33 cellular contexts compared by ENCODE assay signal in the genomic region with DNA sequence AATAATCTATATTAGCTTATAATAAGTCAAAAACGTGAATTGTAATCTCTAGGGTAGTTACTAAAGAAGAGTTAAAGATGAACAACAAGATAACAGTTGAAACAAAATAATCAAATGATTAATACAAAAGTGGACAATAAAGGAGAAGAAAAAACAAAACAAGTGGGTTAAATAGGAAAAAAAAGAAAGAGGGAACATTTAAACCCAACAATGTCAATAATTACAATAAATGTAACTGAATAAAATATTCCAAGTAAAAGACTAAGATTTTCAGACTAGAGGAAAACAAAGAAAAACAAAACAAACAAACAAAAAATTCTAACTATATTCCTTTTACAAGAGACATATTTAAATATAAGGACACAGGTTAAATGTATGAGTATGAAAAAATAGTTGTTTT.
"Had no signal": no experiment of that assay in that cellular context is flagged by ENCODE, and none has a peak within 500 bp of the region (broad histone marks: within the 10 kb centered on the region; RNA-seq: fewer than 3 reads in every experiment).

No MANE protein-coding gene starts in this region.

- H3K27me3 ChIP-seq: ascending aorta, breast epithelium, cardiac muscle cell, dorsolateral prefrontal cortex, esophagus squamous epithelium, heart left ventricle had no signal

- H3K36me3 ChIP-seq: ascending aorta, breast epithelium, cardiac muscle cell, esophagus squamous epithelium, heart left ventricle had no signal

- H3K9me3 Mint-ChIP-seq: activated naive CD4-positive, alpha-beta T cell treated with anti-CD3 and anti-CD28 coated beads, Interleukin-2, amount 50 U/mL, for 24 hours had no signal

- H3K4me3 ChIP-seq: ascending aorta, breast epithelium, cardiac muscle cell, coronary artery, dorsolateral prefrontal cortex, esophagus squamous epithelium, heart left ventricle had no signal

- H3K4me1 ChIP-seq: ascending aorta, breast epithelium, esophagus squamous epithelium had no signal

- H3K27ac Mint-ChIP-seq: activated CD4-positive, alpha-beta memory T cell treated with anti-CD3 and anti-CD28 coated beads, Interleukin-2, amount 10 ng/mL, durations not matched to agents 7 days and 5 days; activated CD4-positive, alpha-beta T cell treated with anti-CD3 and anti-CD28 coated beads, Interleukin-2, amount 10 ng/mL, durations not matched to agents 7 days and 5 days; activated naive CD4-positive, alpha-beta T cell treated with anti-CD3 and anti-CD28 coated beads for 36 hours; activated naive CD4-positive, alpha-beta T cell treated with anti-CD3 and anti-CD28 coated beads, Interleukin-2, amount 50 U/mL, for 24 hours; activated naive CD8-positive, alpha-beta T cell treated with anti-CD3 and anti-CD28 coated beads, Interleukin-2, amount 10 ng/mL, durations not matched to agents 7 days and 5 days; activated T-helper 1 cell treated with anti-CD3 and anti-CD28 coated beads, Interleukin-12 subunit alpha, Interleukin-12 subunit beta, Interleukin-2, Interleukin-4 antibody, amounts not matched to agents 30 ng/mL and 10 ng/mL and 1 ng/mL, durations not matched to agents 14 hours and 24 hours and 36 hours; activated T-helper 2 cell treated with anti-CD3 and anti-CD28 coated beads, Interferon-gamma antibody, Interleukin-2, Interleukin-4, amounts not matched to agents 10 μg/mL and 5 μg/mL and 100 μg/mL, durations not matched to agents 14 hours and 24 hours and 36 hours; brain; dendritic cell treated with granulocyte-macrophage colony-stimulating factor and Interleukin-4, amounts not matched to agents 40 ng/mL and 50 ng/mL, for 4 days; WTC11 had no signal

- H3K27ac ChIP-seq: ascending aorta, breast epithelium, cardiac muscle cell, coronary artery, dorsolateral prefrontal cortex, epithelial cell of prostate, esophagus squamous epithelium, heart left ventricle, VCaP had no signal

- H3K9me3 ChIP-seq: esophagus squamous epithelium had no signal

- H3K4me3 Mint-ChIP-seq: activated CD4-positive, alpha-beta memory T cell treated with anti-CD3 and anti-CD28 coated beads, Interleukin-2, amount 10 ng/mL, durations not matched to agents 7 days and 5 days; activated CD4-positive, alpha-beta T cell treated with anti-CD3 and anti-CD28 coated beads, Interleukin-2, amount 10 ng/mL, durations not matched to agents 7 days and 5 days; activated naive CD4-positive, alpha-beta T cell treated with anti-CD3 and anti-CD28 coated beads for 36 hours; activated naive CD4-positive, alpha-beta T cell treated with anti-CD3 and anti-CD28 coated beads, Interleukin-2, amount 50 U/mL, for 24 hours; activated naive CD8-positive, alpha-beta T cell treated with anti-CD3 and anti-CD28 coated beads, Interleukin-2, amount 10 ng/mL, durations not matched to agents 7 days and 5 days; activated T-cell treated with anti-CD3 and anti-CD28 coated beads, Interleukin-2, amount 50 U/mL, for 4 hours; activated T-helper 1 cell treated with anti-CD3 and anti-CD28 coated beads, Interleukin-12 subunit alpha, Interleukin-12 subunit beta, Interleukin-2, Interleukin-4 antibody, amounts not matched to agents 30 ng/mL and 10 ng/mL and 1 ng/mL, durations not matched to agents 14 hours and 24 hours and 36 hours; brain; dendritic cell treated with granulocyte-macrophage colony-stimulating factor and Interleukin-4, amounts not matched to agents 40 ng/mL and 50 ng/mL, for 4 days; WTC11 had no signal

- H3K36me3 Mint-ChIP-seq: activated naive CD8-positive, alpha-beta T cell treated with anti-CD3 and anti-CD28 coated beads, Interleukin-2, amount 10 ng/mL, durations not matched to agents 7 days and 5 days had no signal

- H3K27me3 Mint-ChIP-seq: activated naive CD4-positive, alpha-beta T cell treated with anti-CD3 and anti-CD28 coated beads, Interleukin-2, amount 50 U/mL, for 24 hours; brain; dendritic cell treated with granulocyte-macrophage colony-stimulating factor and Interleukin-4, amounts not matched to agents 40 ng/mL and 50 ng/mL, for 4 days had no signal

- H3K4me1 Mint-ChIP-seq: activated CD4-positive, alpha-beta memory T cell treated with anti-CD3 and anti-CD28 coated beads, Interleukin-2, amount 10 ng/mL, durations not matched to agents 7 days and 5 days; activated CD4-positive, alpha-beta T cell treated with anti-CD3 and anti-CD28 coated beads, Interleukin-2, amount 10 ng/mL, durations not matched to agents 7 days and 5 days; activated naive CD4-positive, alpha-beta T cell treated with anti-CD3 and anti-CD28 coated beads, Interleukin-2, amount 50 U/mL, for 24 hours; activated naive CD8-positive, alpha-beta T cell treated with anti-CD3 and anti-CD28 coated beads, Interleukin-2, amount 10 ng/mL, durations not matched to agents 7 days and 5 days; brain had no signal

- ATAC-seq: activated T-cell treated with anti-CD3 and anti-CD28 coated beads, Interleukin-2, amount 50 U/mL, for 4 hours; heart left ventricle; WTC11 had no signal

- DNase-seq: activated CD4-positive, alpha-beta memory T cell treated with anti-CD3 and anti-CD28 coated beads, Interleukin-2, amount 10 ng/mL, durations not matched to agents 7 days and 5 days; activated CD4-positive, alpha-beta T cell treated with anti-CD3 and anti-CD28 coated beads for 1 hour; activated CD4-positive, alpha-beta T cell treated with anti-CD3 and anti-CD28 coated beads for 4 hours; activated CD4-positive, alpha-beta T cell treated with anti-CD3 and anti-CD28 coated beads, Interleukin-2, amount 10 ng/mL, durations not matched to agents 7 days and 5 days; activated CD4-positive, alpha-beta T cell treated with anti-CD3 and anti-CD28 coated beads, Interleukin-2, amount 50 U/mL, for 4 hours; activated CD8-positive, alpha-beta memory T cell treated with anti-CD3 and anti-CD28 coated beads, Interleukin-2, amount 50 U/mL, for 48 hours; activated effector memory CD4-positive, alpha-beta T cell treated with anti-CD3 and anti-CD28 coated beads, Interleukin-2, amount 50 U/mL, for 16 hours; activated naive CD4-positive, alpha-beta T cell treated with anti-CD3 and anti-CD28 coated beads for 36 hours; activated naive CD8-positive, alpha-beta T cell treated with anti-CD3 and anti-CD28 coated beads, Interleukin-2, amount 10 ng/mL, durations not matched to agents 7 days and 5 days; activated T-cell treated with anti-CD3 and anti-CD28 coated beads for 4 hours; activated T-cell treated with anti-CD3 and anti-CD28 coated beads, Interleukin-2, amount 50 U/mL, for 4 hours; central memory CD4-positive, alpha-beta T cell; cerebellar nuclear complex; dorsolateral prefrontal cortex; effector memory CD4-positive, alpha-beta T cell; esophagus squamous epithelium; foreskin melanocyte; glutamatergic neuron; heart left ventricle; T-helper 2 cell had no signal

- FAIRE-seq: endothelial cell of umbilical vein had no signal
